2 cellular contexts compared by ENCODE assay signal in the genomic region with DNA sequence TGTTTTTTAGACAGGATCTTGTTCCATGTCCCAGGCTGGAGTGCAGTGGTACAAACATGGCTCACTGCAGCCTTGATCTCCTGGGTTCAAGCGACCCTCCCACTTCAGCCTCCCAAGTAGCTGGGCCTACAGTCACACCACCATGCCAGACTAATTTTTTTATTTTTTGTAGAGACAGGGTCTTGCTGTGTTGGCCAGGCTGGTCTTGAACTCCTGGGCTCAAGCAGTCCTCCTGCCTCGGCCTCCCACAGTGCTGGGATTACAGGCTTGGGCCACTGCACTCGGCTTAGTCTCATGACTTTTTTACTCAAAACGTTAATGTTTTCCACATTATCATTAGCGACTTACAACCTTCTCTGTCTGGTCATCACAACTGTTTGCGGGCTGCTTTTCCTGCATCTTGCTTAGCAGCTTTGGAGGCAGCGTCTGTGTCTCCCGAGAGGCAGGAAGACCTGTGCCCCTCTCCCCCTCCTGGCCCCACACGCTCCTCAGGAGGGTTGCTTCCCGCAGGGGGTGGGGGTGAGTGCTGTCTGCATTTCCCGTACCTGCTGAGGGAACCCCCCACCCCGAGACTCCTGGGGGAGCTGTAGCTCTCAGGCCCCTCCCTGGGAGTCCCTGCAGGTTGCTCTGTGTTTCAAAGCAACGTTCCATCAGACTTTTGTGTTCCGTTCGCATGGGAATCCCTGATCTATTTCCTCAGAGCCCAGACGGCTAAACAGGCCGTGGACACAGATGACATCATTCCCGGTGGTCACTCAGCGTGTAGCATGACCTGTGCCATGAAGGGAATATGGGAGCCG.
TF ChIP-seq lines count a peak whose summit lies in the region.

No MANE protein-coding gene starts in this region.

TF ChIP-seq in GM23338, 12 proteins besides CTCF, POLR2A, EP300 and RAD21 (continues in another document):
- no peak for TF ChIP-seq NANOG (IDR thresholded peaks at IDR 0.05; ENCODE audit: borderline replicate concordance)
- no peak for TF ChIP-seq ZNF331 (CRISPR knock-in tag; IDR thresholded peaks at IDR 0.05; ENCODE audit: low read depth)
- no peak for TF ChIP-seq EZH2 (IDR thresholded peaks at IDR 0.05; ENCODE audit: low read depth, unreplicated experiment)
- TF ChIP-seq ZNF114 (CRISPR knock-in tag; IDR thresholded peaks at IDR 0.05) = no peak
- TF ChIP-seq POLR2AphosphoS5 (IDR thresholded peaks at IDR 0.05; ENCODE audit: low read depth) = no peak; the same call in 1 of the 2 replicates
- no peak for TF ChIP-seq JUNB (IDR thresholded peaks at IDR 0.05; ENCODE audit: unreplicated experiment)
- no peak for TF ChIP-seq EZH2phosphoT487 (IDR thresholded peaks at IDR 0.05; ENCODE audit: unreplicated experiment)
- TF ChIP-seq, protein P1, sequence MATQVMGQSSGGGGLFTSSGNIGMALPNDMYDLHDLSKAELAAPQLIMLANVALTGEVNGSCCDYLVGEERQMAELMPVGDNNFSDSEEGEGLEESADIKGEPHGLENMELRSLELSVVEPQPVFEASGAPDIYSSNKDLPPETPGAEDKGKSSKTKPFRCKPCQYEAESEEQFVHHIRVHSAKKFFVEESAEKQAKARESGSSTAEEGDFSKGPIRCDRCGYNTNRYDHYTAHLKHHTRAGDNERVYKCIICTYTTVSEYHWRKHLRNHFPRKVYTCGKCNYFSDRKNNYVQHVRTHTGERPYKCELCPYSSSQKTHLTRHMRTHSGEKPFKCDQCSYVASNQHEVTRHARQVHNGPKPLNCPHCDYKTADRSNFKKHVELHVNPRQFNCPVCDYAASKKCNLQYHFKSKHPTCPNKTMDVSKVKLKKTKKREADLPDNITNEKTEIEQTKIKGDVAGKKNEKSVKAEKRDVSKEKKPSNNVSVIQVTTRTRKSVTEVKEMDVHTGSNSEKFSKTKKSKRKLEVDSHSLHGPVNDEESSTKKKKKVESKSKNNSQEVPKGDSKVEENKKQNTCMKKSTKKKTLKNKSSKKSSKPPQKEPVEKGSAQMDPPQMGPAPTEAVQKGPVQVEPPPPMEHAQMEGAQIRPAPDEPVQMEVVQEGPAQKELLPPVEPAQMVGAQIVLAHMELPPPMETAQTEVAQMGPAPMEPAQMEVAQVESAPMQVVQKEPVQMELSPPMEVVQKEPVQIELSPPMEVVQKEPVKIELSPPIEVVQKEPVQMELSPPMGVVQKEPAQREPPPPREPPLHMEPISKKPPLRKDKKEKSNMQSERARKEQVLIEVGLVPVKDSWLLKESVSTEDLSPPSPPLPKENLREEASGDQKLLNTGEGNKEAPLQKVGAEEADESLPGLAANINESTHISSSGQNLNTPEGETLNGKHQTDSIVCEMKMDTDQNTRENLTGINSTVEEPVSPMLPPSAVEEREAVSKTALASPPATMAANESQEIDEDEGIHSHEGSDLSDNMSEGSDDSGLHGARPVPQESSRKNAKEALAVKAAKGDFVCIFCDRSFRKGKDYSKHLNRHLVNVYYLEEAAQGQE (IDR thresholded peaks at IDR 0.05; ENCODE audit: unreplicated experiment) = no peak
- no peak for TF ChIP-seq CREB1 (CRISPR knock-in tag; IDR thresholded peaks at IDR 0.05; ENCODE audit: low read depth)
- no peak for TF ChIP-seq STAT1 (IDR thresholded peaks at IDR 0.05; ENCODE audit: unreplicated experiment)
- TF ChIP-seq, protein P2, sequence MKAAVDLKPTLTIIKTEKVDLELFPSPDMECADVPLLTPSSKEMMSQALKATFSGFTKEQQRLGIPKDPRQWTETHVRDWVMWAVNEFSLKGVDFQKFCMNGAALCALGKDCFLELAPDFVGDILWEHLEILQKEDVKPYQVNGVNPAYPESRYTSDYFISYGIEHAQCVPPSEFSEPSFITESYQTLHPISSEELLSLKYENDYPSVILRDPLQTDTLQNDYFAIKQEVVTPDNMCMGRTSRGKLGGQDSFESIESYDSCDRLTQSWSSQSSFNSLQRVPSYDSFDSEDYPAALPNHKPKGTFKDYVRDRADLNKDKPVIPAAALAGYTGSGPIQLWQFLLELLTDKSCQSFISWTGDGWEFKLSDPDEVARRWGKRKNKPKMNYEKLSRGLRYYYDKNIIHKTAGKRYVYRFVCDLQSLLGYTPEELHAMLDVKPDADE (IDR thresholded peaks at IDR 0.05) = no peak

TF ChIP-seq in WTC11, 78 proteins besides CTCF, POLR2A, EP300 and RAD21 (continues in another document):
- TF ChIP-seq ZNF263 (CRISPR knock-in tag; IDR thresholded peaks at IDR 0.05; ENCODE audit: low read depth) (no peak), TEAD1 (CRISPR knock-in tag; IDR thresholded peaks at IDR 0.05) (no peak), ETV6 (CRISPR knock-in tag; IDR thresholded peaks at IDR 0.05) (no peak), MYBL2 (CRISPR knock-in tag; IDR thresholded peaks at IDR 0.05) (peak; percentile 30; the same call in 1 of the 2 replicates), SMAD4 (CRISPR knock-in tag; IDR thresholded peaks at IDR 0.05) (no peak), ZNF121 (CRISPR knock-in tag; IDR thresholded peaks at IDR 0.05) (peak; percentile 97), NFATC4 (CRISPR knock-in tag; IDR thresholded peaks at IDR 0.05) (no peak), TCF7 (CRISPR knock-in tag; IDR thresholded peaks at IDR 0.05; ENCODE audit: low read depth) (no peak), FOXK1 (CRISPR knock-in tag; IDR thresholded peaks at IDR 0.05) (no peak), NFE2L1 (CRISPR knock-in tag; IDR thresholded peaks at IDR 0.05) (no peak), CREM (CRISPR knock-in tag; IDR thresholded peaks at IDR 0.05) (no peak), ZBTB21 (CRISPR knock-in tag; IDR thresholded peaks at IDR 0.05; ENCODE audit: borderline replicate concordance) (0 out of 2 replicates have a peak, but pooled peaks have one; percentile 42), ZNF423 (CRISPR knock-in tag; IDR thresholded peaks at IDR 0.05) (peak; percentile 85), KAT7 (CRISPR knock-in tag; IDR thresholded peaks at IDR 0.05; ENCODE audit: borderline replicate concordance) (no peak), SP1 (CRISPR knock-in tag; conservative IDR thresholded peaks at IDR 0.05) (no peak), ELF4 (CRISPR knock-in tag; IDR thresholded peaks at IDR 0.05; ENCODE audit: low read depth) (no peak), ZNF396 (CRISPR knock-in tag; IDR thresholded peaks at IDR 0.05; ENCODE audit: borderline replicate concordance) (no peak)
- TF ChIP-seq, protein P3, sequence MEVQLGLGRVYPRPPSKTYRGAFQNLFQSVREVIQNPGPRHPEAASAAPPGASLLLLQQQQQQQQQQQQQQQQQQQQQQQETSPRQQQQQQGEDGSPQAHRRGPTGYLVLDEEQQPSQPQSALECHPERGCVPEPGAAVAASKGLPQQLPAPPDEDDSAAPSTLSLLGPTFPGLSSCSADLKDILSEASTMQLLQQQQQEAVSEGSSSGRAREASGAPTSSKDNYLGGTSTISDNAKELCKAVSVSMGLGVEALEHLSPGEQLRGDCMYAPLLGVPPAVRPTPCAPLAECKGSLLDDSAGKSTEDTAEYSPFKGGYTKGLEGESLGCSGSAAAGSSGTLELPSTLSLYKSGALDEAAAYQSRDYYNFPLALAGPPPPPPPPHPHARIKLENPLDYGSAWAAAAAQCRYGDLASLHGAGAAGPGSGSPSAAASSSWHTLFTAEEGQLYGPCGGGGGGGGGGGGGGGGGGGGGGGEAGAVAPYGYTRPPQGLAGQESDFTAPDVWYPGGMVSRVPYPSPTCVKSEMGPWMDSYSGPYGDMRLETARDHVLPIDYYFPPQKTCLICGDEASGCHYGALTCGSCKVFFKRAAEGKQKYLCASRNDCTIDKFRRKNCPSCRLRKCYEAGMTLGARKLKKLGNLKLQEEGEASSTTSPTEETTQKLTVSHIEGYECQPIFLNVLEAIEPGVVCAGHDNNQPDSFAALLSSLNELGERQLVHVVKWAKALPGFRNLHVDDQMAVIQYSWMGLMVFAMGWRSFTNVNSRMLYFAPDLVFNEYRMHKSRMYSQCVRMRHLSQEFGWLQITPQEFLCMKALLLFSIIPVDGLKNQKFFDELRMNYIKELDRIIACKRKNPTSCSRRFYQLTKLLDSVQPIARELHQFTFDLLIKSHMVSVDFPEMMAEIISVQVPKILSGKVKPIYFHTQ (CRISPR knock-in tag; IDR thresholded peaks at IDR 0.05) = no peak
- TF ChIP-seq, protein P4, sequence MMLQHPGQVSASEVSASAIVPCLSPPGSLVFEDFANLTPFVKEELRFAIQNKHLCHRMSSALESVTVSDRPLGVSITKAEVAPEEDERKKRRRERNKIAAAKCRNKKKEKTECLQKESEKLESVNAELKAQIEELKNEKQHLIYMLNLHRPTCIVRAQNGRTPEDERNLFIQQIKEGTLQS (CRISPR knock-in tag; conservative IDR thresholded peaks at IDR 0.05) = no peak
- TF ChIP-seq, protein P5, sequence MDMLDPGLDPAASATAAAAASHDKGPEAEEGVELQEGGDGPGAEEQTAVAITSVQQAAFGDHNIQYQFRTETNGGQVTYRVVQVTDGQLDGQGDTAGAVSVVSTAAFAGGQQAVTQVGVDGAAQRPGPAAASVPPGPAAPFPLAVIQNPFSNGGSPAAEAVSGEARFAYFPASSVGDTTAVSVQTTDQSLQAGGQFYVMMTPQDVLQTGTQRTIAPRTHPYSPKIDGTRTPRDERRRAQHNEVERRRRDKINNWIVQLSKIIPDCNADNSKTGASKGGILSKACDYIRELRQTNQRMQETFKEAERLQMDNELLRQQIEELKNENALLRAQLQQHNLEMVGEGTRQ (CRISPR knock-in tag; IDR thresholded peaks at IDR 0.05) = no peak
- TF ChIP-seq, protein P6, sequence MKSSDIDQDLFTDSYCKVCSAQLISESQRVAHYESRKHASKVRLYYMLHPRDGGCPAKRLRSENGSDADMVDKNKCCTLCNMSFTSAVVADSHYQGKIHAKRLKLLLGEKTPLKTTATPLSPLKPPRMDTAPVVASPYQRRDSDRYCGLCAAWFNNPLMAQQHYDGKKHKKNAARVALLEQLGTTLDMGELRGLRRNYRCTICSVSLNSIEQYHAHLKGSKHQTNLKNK (CRISPR knock-in tag; IDR thresholded peaks at IDR 0.05) = no peak
- TF ChIP-seq, protein P7, sequence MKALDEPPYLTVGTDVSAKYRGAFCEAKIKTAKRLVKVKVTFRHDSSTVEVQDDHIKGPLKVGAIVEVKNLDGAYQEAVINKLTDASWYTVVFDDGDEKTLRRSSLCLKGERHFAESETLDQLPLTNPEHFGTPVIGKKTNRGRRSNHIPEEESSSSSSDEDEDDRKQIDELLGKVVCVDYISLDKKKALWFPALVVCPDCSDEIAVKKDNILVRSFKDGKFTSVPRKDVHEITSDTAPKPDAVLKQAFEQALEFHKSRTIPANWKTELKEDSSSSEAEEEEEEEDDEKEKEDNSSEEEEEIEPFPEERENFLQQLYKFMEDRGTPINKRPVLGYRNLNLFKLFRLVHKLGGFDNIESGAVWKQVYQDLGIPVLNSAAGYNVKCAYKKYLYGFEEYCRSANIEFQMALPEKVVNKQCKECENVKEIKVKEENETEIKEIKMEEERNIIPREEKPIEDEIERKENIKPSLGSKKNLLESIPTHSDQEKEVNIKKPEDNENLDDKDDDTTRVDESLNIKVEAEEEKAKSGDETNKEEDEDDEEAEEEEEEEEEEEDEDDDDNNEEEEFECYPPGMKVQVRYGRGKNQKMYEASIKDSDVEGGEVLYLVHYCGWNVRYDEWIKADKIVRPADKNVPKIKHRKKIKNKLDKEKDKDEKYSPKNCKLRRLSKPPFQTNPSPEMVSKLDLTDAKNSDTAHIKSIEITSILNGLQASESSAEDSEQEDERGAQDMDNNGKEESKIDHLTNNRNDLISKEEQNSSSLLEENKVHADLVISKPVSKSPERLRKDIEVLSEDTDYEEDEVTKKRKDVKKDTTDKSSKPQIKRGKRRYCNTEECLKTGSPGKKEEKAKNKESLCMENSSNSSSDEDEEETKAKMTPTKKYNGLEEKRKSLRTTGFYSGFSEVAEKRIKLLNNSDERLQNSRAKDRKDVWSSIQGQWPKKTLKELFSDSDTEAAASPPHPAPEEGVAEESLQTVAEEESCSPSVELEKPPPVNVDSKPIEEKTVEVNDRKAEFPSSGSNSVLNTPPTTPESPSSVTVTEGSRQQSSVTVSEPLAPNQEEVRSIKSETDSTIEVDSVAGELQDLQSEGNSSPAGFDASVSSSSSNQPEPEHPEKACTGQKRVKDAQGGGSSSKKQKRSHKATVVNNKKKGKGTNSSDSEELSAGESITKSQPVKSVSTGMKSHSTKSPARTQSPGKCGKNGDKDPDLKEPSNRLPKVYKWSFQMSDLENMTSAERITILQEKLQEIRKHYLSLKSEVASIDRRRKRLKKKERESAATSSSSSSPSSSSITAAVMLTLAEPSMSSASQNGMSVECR (CRISPR knock-in tag; IDR thresholded peaks at IDR 0.05; ENCODE audit: borderline replicate concordance) = no peak
- TF ChIP-seq, protein P8, sequence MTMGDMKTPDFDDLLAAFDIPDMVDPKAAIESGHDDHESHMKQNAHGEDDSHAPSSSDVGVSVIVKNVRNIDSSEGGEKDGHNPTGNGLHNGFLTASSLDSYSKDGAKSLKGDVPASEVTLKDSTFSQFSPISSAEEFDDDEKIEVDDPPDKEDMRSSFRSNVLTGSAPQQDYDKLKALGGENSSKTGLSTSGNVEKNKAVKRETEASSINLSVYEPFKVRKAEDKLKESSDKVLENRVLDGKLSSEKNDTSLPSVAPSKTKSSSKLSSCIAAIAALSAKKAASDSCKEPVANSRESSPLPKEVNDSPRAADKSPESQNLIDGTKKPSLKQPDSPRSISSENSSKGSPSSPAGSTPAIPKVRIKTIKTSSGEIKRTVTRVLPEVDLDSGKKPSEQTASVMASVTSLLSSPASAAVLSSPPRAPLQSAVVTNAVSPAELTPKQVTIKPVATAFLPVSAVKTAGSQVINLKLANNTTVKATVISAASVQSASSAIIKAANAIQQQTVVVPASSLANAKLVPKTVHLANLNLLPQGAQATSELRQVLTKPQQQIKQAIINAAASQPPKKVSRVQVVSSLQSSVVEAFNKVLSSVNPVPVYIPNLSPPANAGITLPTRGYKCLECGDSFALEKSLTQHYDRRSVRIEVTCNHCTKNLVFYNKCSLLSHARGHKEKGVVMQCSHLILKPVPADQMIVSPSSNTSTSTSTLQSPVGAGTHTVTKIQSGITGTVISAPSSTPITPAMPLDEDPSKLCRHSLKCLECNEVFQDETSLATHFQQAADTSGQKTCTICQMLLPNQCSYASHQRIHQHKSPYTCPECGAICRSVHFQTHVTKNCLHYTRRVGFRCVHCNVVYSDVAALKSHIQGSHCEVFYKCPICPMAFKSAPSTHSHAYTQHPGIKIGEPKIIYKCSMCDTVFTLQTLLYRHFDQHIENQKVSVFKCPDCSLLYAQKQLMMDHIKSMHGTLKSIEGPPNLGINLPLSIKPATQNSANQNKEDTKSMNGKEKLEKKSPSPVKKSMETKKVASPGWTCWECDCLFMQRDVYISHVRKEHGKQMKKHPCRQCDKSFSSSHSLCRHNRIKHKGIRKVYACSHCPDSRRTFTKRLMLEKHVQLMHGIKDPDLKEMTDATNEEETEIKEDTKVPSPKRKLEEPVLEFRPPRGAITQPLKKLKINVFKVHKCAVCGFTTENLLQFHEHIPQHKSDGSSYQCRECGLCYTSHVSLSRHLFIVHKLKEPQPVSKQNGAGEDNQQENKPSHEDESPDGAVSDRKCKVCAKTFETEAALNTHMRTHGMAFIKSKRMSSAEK (CRISPR knock-in tag; IDR thresholded peaks at IDR 0.05; ENCODE audit: borderline replicate concordance) = no peak
- TF ChIP-seq, protein P9, sequence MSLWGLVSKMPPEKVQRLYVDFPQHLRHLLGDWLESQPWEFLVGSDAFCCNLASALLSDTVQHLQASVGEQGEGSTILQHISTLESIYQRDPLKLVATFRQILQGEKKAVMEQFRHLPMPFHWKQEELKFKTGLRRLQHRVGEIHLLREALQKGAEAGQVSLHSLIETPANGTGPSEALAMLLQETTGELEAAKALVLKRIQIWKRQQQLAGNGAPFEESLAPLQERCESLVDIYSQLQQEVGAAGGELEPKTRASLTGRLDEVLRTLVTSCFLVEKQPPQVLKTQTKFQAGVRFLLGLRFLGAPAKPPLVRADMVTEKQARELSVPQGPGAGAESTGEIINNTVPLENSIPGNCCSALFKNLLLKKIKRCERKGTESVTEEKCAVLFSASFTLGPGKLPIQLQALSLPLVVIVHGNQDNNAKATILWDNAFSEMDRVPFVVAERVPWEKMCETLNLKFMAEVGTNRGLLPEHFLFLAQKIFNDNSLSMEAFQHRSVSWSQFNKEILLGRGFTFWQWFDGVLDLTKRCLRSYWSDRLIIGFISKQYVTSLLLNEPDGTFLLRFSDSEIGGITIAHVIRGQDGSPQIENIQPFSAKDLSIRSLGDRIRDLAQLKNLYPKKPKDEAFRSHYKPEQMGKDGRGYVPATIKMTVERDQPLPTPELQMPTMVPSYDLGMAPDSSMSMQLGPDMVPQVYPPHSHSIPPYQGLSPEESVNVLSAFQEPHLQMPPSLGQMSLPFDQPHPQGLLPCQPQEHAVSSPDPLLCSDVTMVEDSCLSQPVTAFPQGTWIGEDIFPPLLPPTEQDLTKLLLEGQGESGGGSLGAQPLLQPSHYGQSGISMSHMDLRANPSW (CRISPR knock-in tag; conservative IDR thresholded peaks at IDR 0.05; ENCODE audit: low read depth) = no peak
